ENCODE assay signal across 35 cellular contexts in genomic region chr14:25765909-25766308, GRCh38.
"Had no signal": no experiment of that assay in that cellular context is flagged by ENCODE, and none has a peak within 500 bp of the region (broad histone marks: within the 10 kb centered on the region; RNA-seq: fewer than 3 reads in every experiment).

No MANE protein-coding gene starts in this region.

- H3K4me1 ChIP-seq: adrenal gland, body of pancreas, esophagus muscularis mucosa, foreskin keratinocyte, gastrocnemius medialis, heart left ventricle had no signal

- DNase-seq: activated CD4-positive, alpha-beta memory T cell treated with anti-CD3 and anti-CD28 coated beads for 36 hours; activated CD4-positive, alpha-beta T cell treated with anti-CD3 and anti-CD28 coated beads for 36 hours; activated CD4-positive, alpha-beta T cell treated with anti-CD3 and anti-CD28 coated beads, Interleukin-2, amount 10 ng/mL, durations not matched to agents 24 days and 14 days; activated CD4-positive, CD25-positive, alpha-beta regulatory T cell; activated CD4-positive, CD25-positive, alpha-beta regulatory T cell treated with anti-CD3 and anti-CD28 coated beads, Interleukin-2, amount 50 U/mL, for 72 hours; activated CD8-positive, alpha-beta memory T cell treated with anti-CD3 and anti-CD28 coated beads, Interleukin-2, amount 10 ng/mL, durations not matched to agents 7 days and 5 days; activated CD8-positive, alpha-beta memory T cell treated with anti-CD3 and anti-CD28 coated beads, Interleukin-2, amount 50 U/mL, for 4 hours; activated CD8-positive, alpha-beta T cell treated with anti-CD3 and anti-CD28 coated beads, Interleukin-2, amount 10 ng/mL, durations not matched to agents 7 days and 5 days; activated effector memory CD4-positive, alpha-beta T cell treated with anti-CD3 and anti-CD28 coated beads, Interleukin-2, amount 50 U/mL, for 16 hours; activated naive CD4-positive, alpha-beta T cell treated with anti-CD3 and anti-CD28 coated beads for 36 hours; activated naive CD8-positive, alpha-beta T cell treated with anti-CD3 and anti-CD28 coated beads for 36 hours; activated naive CD8-positive, alpha-beta T cell treated with anti-CD3 and anti-CD28 coated beads, Interleukin-2, amount 50 U/mL, for 24 hours; activated T-cell treated with anti-CD3 and anti-CD28 coated beads, Interleukin-2, amount 50 U/mL, for 1 hour; activated T-cell treated with anti-CD3 and anti-CD28 coated beads, Interleukin-2, amount 50 U/mL, for 48 hours; adrenal gland; amygdala; aorta; body of pancreas; caudate nucleus; cortex of kidney; dermis blood vessel endothelial cell; effector CD4-positive, alpha-beta T cell; effector memory CD8-positive, alpha-beta T cell; erythroblast; foreskin keratinocyte; gastrocnemius medialis; glutamatergic neuron; heart left ventricle; T-helper 17 cell had no signal

- H3K27ac ChIP-seq: adrenal gland, body of pancreas, esophagus muscularis mucosa, foreskin keratinocyte, gastrocnemius medialis, heart left ventricle had no signal

- H3K27ac Mint-ChIP-seq: activated CD4-positive, alpha-beta memory T cell treated with anti-CD3 and anti-CD28 coated beads for 36 hours; activated CD4-positive, alpha-beta T cell treated with anti-CD3 and anti-CD28 coated beads for 36 hours; activated CD4-positive, alpha-beta T cell treated with anti-CD3 and anti-CD28 coated beads, Interleukin-2, amount 10 ng/mL, durations not matched to agents 24 days and 14 days; activated CD8-positive, alpha-beta memory T cell treated with anti-CD3 and anti-CD28 coated beads, Interleukin-2, amount 10 ng/mL, durations not matched to agents 7 days and 5 days; activated CD8-positive, alpha-beta T cell treated with anti-CD3 and anti-CD28 coated beads, Interleukin-2, amount 10 ng/mL, durations not matched to agents 7 days and 5 days; activated naive CD4-positive, alpha-beta T cell treated with anti-CD3 and anti-CD28 coated beads for 36 hours; activated naive CD4-positive, alpha-beta T cell treated with anti-CD3 and anti-CD28 coated beads, Interleukin-2, amount 50 U/mL, for 24 hours; activated naive CD8-positive, alpha-beta T cell treated with anti-CD3 and anti-CD28 coated beads for 36 hours; activated naive CD8-positive, alpha-beta T cell treated with anti-CD3 and anti-CD28 coated beads, Interleukin-2, amount 50 U/mL, for 24 hours; activated T-helper 1 cell treated with anti-CD3 and anti-CD28 coated beads, Interleukin-12 subunit alpha, Interleukin-12 subunit beta, Interleukin-2, Interleukin-4 antibody, amounts not matched to agents 30 ng/mL and 10 ng/mL and 1 ng/mL, durations not matched to agents 14 hours and 24 hours and 36 hours; activated T-helper 2 cell treated with anti-CD3 and anti-CD28 coated beads, Interferon-gamma antibody, Interleukin-2, Interleukin-4, amounts not matched to agents 10 μg/mL and 5 μg/mL and 100 μg/mL, durations not matched to agents 14 hours and 24 hours and 36 hours; effector memory CD8-positive, alpha-beta T cell; T-helper 17 cell; T-helper 2 cell treated with Interferon-gamma antibody and Interleukin-4, amounts not matched to agents 5 μg/mL and 100 μg/mL, for 36 hours had no signal

- FAIRE-seq: colon had no signal

- H3K27me3 Mint-ChIP-seq: activated CD4-positive, alpha-beta memory T cell treated with anti-CD3 and anti-CD28 coated beads for 36 hours; activated CD4-positive, alpha-beta T cell treated with anti-CD3 and anti-CD28 coated beads for 36 hours; activated CD4-positive, alpha-beta T cell treated with anti-CD3 and anti-CD28 coated beads, Interleukin-2, amount 10 ng/mL, durations not matched to agents 24 days and 14 days; activated CD8-positive, alpha-beta memory T cell treated with anti-CD3 and anti-CD28 coated beads, Interleukin-2, amount 10 ng/mL, durations not matched to agents 7 days and 5 days; activated naive CD4-positive, alpha-beta T cell treated with anti-CD3 and anti-CD28 coated beads, Interleukin-2, amount 50 U/mL, for 24 hours; activated naive CD8-positive, alpha-beta T cell treated with anti-CD3 and anti-CD28 coated beads for 36 hours; activated naive CD8-positive, alpha-beta T cell treated with anti-CD3 and anti-CD28 coated beads, Interleukin-2, amount 50 U/mL, for 24 hours; effector memory CD8-positive, alpha-beta T cell; T-helper 17 cell had no signal

- H3K4me3 ChIP-seq: adrenal gland, body of pancreas, esophagus muscularis mucosa, gastrocnemius medialis, heart left ventricle had no signal

- H3K9me3 ChIP-seq: adrenal gland, body of pancreas, esophagus muscularis mucosa, gastrocnemius medialis had no signal

- ATAC-seq: activated CD4-positive, alpha-beta T cell treated with anti-CD3 and anti-CD28 coated beads for 36 hours; activated CD8-positive, alpha-beta memory T cell treated with anti-CD3 and anti-CD28 coated beads, Interleukin-2, amount 10 ng/mL, durations not matched to agents 7 days and 5 days; activated CD8-positive, alpha-beta T cell treated with anti-CD3 and anti-CD28 coated beads, Interleukin-2, amount 10 ng/mL, durations not matched to agents 7 days and 5 days; activated naive CD8-positive, alpha-beta T cell treated with anti-CD3 and anti-CD28 coated beads, Interleukin-2, amount 50 U/mL, for 24 hours; body of pancreas; effector memory CD8-positive, alpha-beta T cell; foreskin keratinocyte; gastrocnemius medialis; heart left ventricle; T-helper 17 cell had no signal

- H3K27me3 ChIP-seq: adrenal gland, body of pancreas, esophagus muscularis mucosa, foreskin keratinocyte, gastrocnemius medialis, heart left ventricle had no signal

- H3K4me3 Mint-ChIP-seq: activated CD4-positive, alpha-beta memory T cell treated with anti-CD3 and anti-CD28 coated beads for 36 hours; activated CD4-positive, alpha-beta T cell treated with anti-CD3 and anti-CD28 coated beads for 36 hours; activated CD4-positive, alpha-beta T cell treated with anti-CD3 and anti-CD28 coated beads, Interleukin-2, amount 10 ng/mL, durations not matched to agents 24 days and 14 days; activated CD8-positive, alpha-beta memory T cell treated with anti-CD3 and anti-CD28 coated beads, Interleukin-2, amount 10 ng/mL, durations not matched to agents 7 days and 5 days; activated CD8-positive, alpha-beta T cell treated with anti-CD3 and anti-CD28 coated beads, Interleukin-2, amount 10 ng/mL, durations not matched to agents 7 days and 5 days; activated naive CD4-positive, alpha-beta T cell treated with anti-CD3 and anti-CD28 coated beads for 36 hours; activated naive CD4-positive, alpha-beta T cell treated with anti-CD3 and anti-CD28 coated beads, Interleukin-2, amount 50 U/mL, for 24 hours; activated naive CD8-positive, alpha-beta T cell treated with anti-CD3 and anti-CD28 coated beads for 36 hours; activated naive CD8-positive, alpha-beta T cell treated with anti-CD3 and anti-CD28 coated beads, Interleukin-2, amount 50 U/mL, for 24 hours; activated T-helper 1 cell treated with anti-CD3 and anti-CD28 coated beads, Interleukin-12 subunit alpha, Interleukin-12 subunit beta, Interleukin-2, Interleukin-4 antibody, amounts not matched to agents 30 ng/mL and 10 ng/mL and 1 ng/mL, durations not matched to agents 14 hours and 24 hours and 36 hours; effector memory CD8-positive, alpha-beta T cell; T-helper 17 cell; T-helper 2 cell treated with Interferon-gamma antibody and Interleukin-4, amounts not matched to agents 5 μg/mL and 100 μg/mL, for 36 hours had no signal

- H3K4me1 Mint-ChIP-seq: activated CD4-positive, alpha-beta T cell treated with anti-CD3 and anti-CD28 coated beads for 36 hours; activated CD4-positive, alpha-beta T cell treated with anti-CD3 and anti-CD28 coated beads, Interleukin-2, amount 10 ng/mL, durations not matched to agents 24 days and 14 days; activated CD8-positive, alpha-beta memory T cell treated with anti-CD3 and anti-CD28 coated beads, Interleukin-2, amount 10 ng/mL, durations not matched to agents 7 days and 5 days; activated naive CD4-positive, alpha-beta T cell treated with anti-CD3 and anti-CD28 coated beads, Interleukin-2, amount 50 U/mL, for 24 hours; activated naive CD8-positive, alpha-beta T cell treated with anti-CD3 and anti-CD28 coated beads for 36 hours; activated naive CD8-positive, alpha-beta T cell treated with anti-CD3 and anti-CD28 coated beads, Interleukin-2, amount 50 U/mL, for 24 hours; T-helper 17 cell had no signal

- H3K36me3 Mint-ChIP-seq: activated CD4-positive, alpha-beta memory T cell treated with anti-CD3 and anti-CD28 coated beads for 36 hours; activated CD8-positive, alpha-beta memory T cell treated with anti-CD3 and anti-CD28 coated beads, Interleukin-2, amount 10 ng/mL, durations not matched to agents 7 days and 5 days; activated naive CD4-positive, alpha-beta T cell treated with anti-CD3 and anti-CD28 coated beads, Interleukin-2, amount 50 U/mL, for 24 hours; activated naive CD8-positive, alpha-beta T cell treated with anti-CD3 and anti-CD28 coated beads for 36 hours had no signal

- H3K36me3 ChIP-seq: adrenal gland, esophagus muscularis mucosa, gastrocnemius medialis, heart left ventricle had no signal
